In genomic region chr9:34611811-34612787, GRCh38 we compare ENCODE assay signal across 1 cellular context.
A peak's percentile ranks its signal among the peaks of the same experiment; 100 is the strongest.
TF ChIP-seq lines count a peak whose summit lies in the region.

RPP25L (minus strand) TSS chr9:34612097; CDS start chr9:34611296, 801 bp downstream.

TF ChIP-seq in K562, 482 proteins besides CTCF, POLR2A, EP300 and RAD21 (continued from another document and continues in another):
- TF ChIP-seq ZBTB34 (CRISPR knock-in tag; IDR thresholded peaks at IDR 0.05) (no peak), ZSCAN29 (IDR thresholded peaks at IDR 0.05) (no peak), THRAP3 (IDR thresholded peaks at IDR 0.05; ENCODE audit: borderline replicate concordance) (no peak), ZNF282 (CRISPR knock-in tag; IDR thresholded peaks at IDR 0.05) (no peak), SIN3A (IDR thresholded peaks at IDR 0.05; ENCODE audit: borderline replicate concordance in 2 of 2, control insufficient read depth in 1 of 2, low read depth in 2 of 2, low read length in 2 of 2) (no peak), PRDM10 (IDR thresholded peaks at IDR 0.05; ENCODE audit: partially characterized antibody) (no peak), KLF6 (CRISPR knock-in tag; IDR thresholded peaks at IDR 0.05; ENCODE audit: borderline replicate concordance) (no peak), ZNF280B (CRISPR knock-in tag; IDR thresholded peaks at IDR 0.05) (no peak), CCNT2 (IDR thresholded peaks at IDR 0.05; ENCODE audit: borderline replicate concordance, extremely low read depth, insufficient read length, low read depth, low read length) (peak; percentile 64), ARID4B (CRISPR knock-in tag; IDR thresholded peaks at IDR 0.05) (peak; percentile 60; the same call in 1 of the 2 replicates), USF2 (CRISPR knock-in tag; IDR thresholded peaks at IDR 0.05) (no peak), DACH1 (IDR thresholded peaks at IDR 0.05; ENCODE audit: partially characterized antibody) (no peak), TEAD2 (tag; IDR thresholded peaks at IDR 0.05) (no peak), MAFK (IDR thresholded peaks at IDR 0.05; ENCODE audit: low read length) (no peak), ZNF436 (CRISPR knock-in tag; IDR thresholded peaks at IDR 0.05) (no peak), MNT (conservative IDR thresholded peaks at IDR 0.05) (peak in 1 of 2 experiments; percentile 42; a peak in 1 of 4 replicates), ZNF384 (IDR thresholded peaks at IDR 0.05; ENCODE audit: low read depth, low read length) (no peak), FOXJ3 (CRISPR knock-in tag; IDR thresholded peaks at IDR 0.05) (no peak), OTX1 (CRISPR knock-in tag; IDR thresholded peaks at IDR 0.05) (no peak), NFRKB (IDR thresholded peaks at IDR 0.05; ENCODE audit: low read depth) (peak; percentile 37; the same call in 1 of the 2 replicates), CXXC5 (CRISPR knock-in tag; IDR thresholded peaks at IDR 0.05) (peak; percentile 61), ZNF644 (tag; IDR thresholded peaks at IDR 0.05; ENCODE audit: low read depth) (no peak), ZNF12 (CRISPR knock-in tag; IDR thresholded peaks at IDR 0.05) (no peak), NFYB (IDR thresholded peaks at IDR 0.05; ENCODE audit: extremely low read depth, insufficient read length) (no peak), ATF2 (CRISPR knock-in tag; IDR thresholded peaks at IDR 0.05) (no peak), ZNF740 (CRISPR knock-in tag; IDR thresholded peaks at IDR 0.05) (no peak), ZNF740 (tag; IDR thresholded peaks at IDR 0.05) (no peak), ARID1B (IDR thresholded peaks at IDR 0.05) (no peak), SREBF2 (CRISPR knock-in tag; IDR thresholded peaks at IDR 0.05) (no peak), RREB1 (CRISPR knock-in tag; IDR thresholded peaks at IDR 0.05) (no peak), HEY1 (CRISPR knock-in tag; IDR thresholded peaks at IDR 0.05; ENCODE audit: borderline replicate concordance) (no peak), THAP7 (CRISPR knock-in tag; IDR thresholded peaks at IDR 0.05) (no peak), GABPB1 (CRISPR knock-in tag; IDR thresholded peaks at IDR 0.05) (no peak)
